ENCODE assay signal across 17 cellular contexts in the genomic region with DNA sequence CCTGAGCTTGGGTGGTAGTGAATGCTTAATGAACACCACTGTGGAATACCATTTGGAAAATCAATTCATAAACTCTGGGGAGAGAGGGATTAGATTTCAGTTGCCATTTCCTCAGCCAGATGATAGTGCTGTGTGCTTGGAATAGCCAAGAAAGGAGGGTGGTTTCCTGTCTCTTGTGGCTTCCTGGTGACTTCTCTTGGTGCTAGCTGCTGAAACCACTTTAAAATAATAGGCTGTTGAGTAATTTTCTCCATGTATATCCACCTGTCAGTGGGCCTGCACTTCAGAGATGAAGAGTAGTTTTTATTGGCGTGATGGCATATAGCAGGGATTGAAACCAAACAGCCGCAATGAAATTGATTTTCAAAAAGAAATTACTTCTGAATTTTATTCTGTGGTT. TPM values are rescaled to one million over a fixed set of nuclear protein-coding genes. Genes with fewer than 3 reads are reported as not detected.
DNase-seq lines count a peak whose midpoint lies in the region; ATAC-seq and TF ChIP-seq lines count a peak whose summit lies in the region.
"Had no signal": no experiment of that assay in that cellular context is flagged by ENCODE, and none has a peak within 500 bp of the region (broad histone marks: within the 10 kb centered on the region; RNA-seq: fewer than 3 reads in every experiment).

No MANE protein-coding gene starts in this region.

- ATAC-seq in activated CD8-positive, alpha-beta T cell treated with anti-CD3 and anti-CD28 coated beads for 36 hours: peak; percentile 39
- no peak for ATAC-seq in activated CD8-positive, alpha-beta T cell treated with anti-CD3 and anti-CD28 coated beads, Interleukin-2, amount 10 ng/mL, durations not matched to agents 7 days and 5 days
- peak; percentile 61 for ATAC-seq in stimulated activated effector memory CD8-positive, alpha-beta T cell treated with anti-CD3 and anti-CD28 coated beads, Interleukin-12 subunit alpha, Interleukin-12 subunit beta, amount 100 ng/mL, for 72 hours
- ATAC-seq: SK-N-SH treated with all-trans-retinoic acid at 6 μM for 48 hours had no signal

- H3K27ac ChIP-seq in SJCRH30: no peak overlapping the region

- H3K4me1 Mint-ChIP-seq in activated CD8-positive, alpha-beta T cell treated with anti-CD3 and anti-CD28 coated beads for 36 hours (ENCODE audit: low read depth): peaks cover 3% of the 10 kb centered on the region
- peaks cover 2% of the 10 kb centered on the region for H3K4me1 Mint-ChIP-seq in activated CD8-positive, alpha-beta T cell treated with anti-CD3 and anti-CD28 coated beads, Interleukin-2, amount 10 ng/mL, durations not matched to agents 7 days and 5 days (ENCODE audit: low read depth)
- peaks cover 28% of the 10 kb centered on the region for H3K4me1 Mint-ChIP-seq in activated CD4-positive, alpha-beta memory T cell treated with anti-CD3 and anti-CD28 coated beads for 36 hours (ENCODE audit: low read depth)
- peaks cover 11% of the 10 kb centered on the region for H3K4me1 Mint-ChIP-seq in stimulated activated effector memory CD8-positive, alpha-beta T cell treated with anti-CD3 and anti-CD28 coated beads, Interleukin-12 subunit alpha, Interleukin-12 subunit beta, amount 100 ng/mL, for 72 hours

- H3K27me3 Mint-ChIP-seq in activated CD8-positive, alpha-beta T cell treated with anti-CD3 and anti-CD28 coated beads for 36 hours: no peaks in the 10 kb centered on the region
- no peaks in the 10 kb centered on the region for H3K27me3 Mint-ChIP-seq in activated CD8-positive, alpha-beta T cell treated with anti-CD3 and anti-CD28 coated beads, Interleukin-2, amount 10 ng/mL, durations not matched to agents 7 days and 5 days (ENCODE audit: low read depth)
- H3K27me3 Mint-ChIP-seq in activated CD4-positive, alpha-beta memory T cell treated with anti-CD3 and anti-CD28 coated beads for 36 hours: no peaks in the 10 kb centered on the region

- POLR2A ChIA-PET in activated CD8-positive, alpha-beta T cell treated with anti-CD3 and anti-CD28 coated beads for 36 hours (lab: Charles Lee): no interaction called here
- POLR2A ChIA-PET in activated CD8-positive, alpha-beta T cell treated with anti-CD3 and anti-CD28 coated beads, Interleukin-2, amount 10 ng/mL, durations not matched to agents 7 days and 5 days (lab: Charles Lee): no interaction called here
- POLR2A ChIA-PET in activated CD4-positive, alpha-beta memory T cell treated with anti-CD3 and anti-CD28 coated beads for 36 hours (lab: Charles Lee): no interaction called here

- H3K36me3 Mint-ChIP-seq in activated CD8-positive, alpha-beta T cell treated with anti-CD3 and anti-CD28 coated beads for 36 hours (ENCODE audit: low read depth): no peaks in the 10 kb centered on the region
- peaks cover 2% of the 10 kb centered on the region for H3K36me3 Mint-ChIP-seq in activated CD8-positive, alpha-beta T cell treated with anti-CD3 and anti-CD28 coated beads, Interleukin-2, amount 10 ng/mL, durations not matched to agents 7 days and 5 days (ENCODE audit: low read depth)
- peaks cover 2% of the 10 kb centered on the region for H3K36me3 Mint-ChIP-seq in activated CD4-positive, alpha-beta memory T cell treated with anti-CD3 and anti-CD28 coated beads for 36 hours
- no peaks in the 10 kb centered on the region for H3K36me3 Mint-ChIP-seq in stimulated activated effector memory CD8-positive, alpha-beta T cell treated with anti-CD3 and anti-CD28 coated beads, Interleukin-12 subunit alpha, Interleukin-12 subunit beta, amount 100 ng/mL, for 72 hours
- H3K36me3 Mint-ChIP-seq: CD8-positive, alpha-beta memory T cell had no signal

- no peaks in the 10 kb centered on the region for H3K9me3 ChIP-seq in SJCRH30 (replicated peaks)

- no peak overlapping the region for H3K4me3 ChIP-seq in SJCRH30

- H3K36me3 ChIP-seq in SJCRH30: no peaks in the 10 kb centered on the region

- H3K27ac Mint-ChIP-seq in activated CD8-positive, alpha-beta T cell treated with anti-CD3 and anti-CD28 coated beads for 36 hours: no peak overlapping the region
- H3K27ac Mint-ChIP-seq in activated CD8-positive, alpha-beta T cell treated with anti-CD3 and anti-CD28 coated beads, Interleukin-2, amount 10 ng/mL, durations not matched to agents 7 days and 5 days: no peak overlapping the region
- H3K27ac Mint-ChIP-seq in activated CD4-positive, alpha-beta memory T cell treated with anti-CD3 and anti-CD28 coated beads for 36 hours: peak overlapping the region; percentile 14
- H3K27ac Mint-ChIP-seq in stimulated activated effector memory CD8-positive, alpha-beta T cell treated with anti-CD3 and anti-CD28 coated beads, Interleukin-12 subunit alpha, Interleukin-12 subunit beta, amount 100 ng/mL, for 72 hours: no peak overlapping the region
- H3K27ac Mint-ChIP-seq: CD8-positive, alpha-beta memory T cell had no signal

- intact Hi-C loops in activated CD8-positive, alpha-beta T cell treated with anti-CD3 and anti-CD28 coated beads for 36 hours (cut with micrococcal nuclease): no loop called here
- intact Hi-C loops in activated CD4-positive, alpha-beta memory T cell treated with anti-CD3 and anti-CD28 coated beads for 36 hours (cut with micrococcal nuclease): loop anchor here (5.0 kb wide), 1 partner anchor 180 kb away; no protein-coding TSS in a partner anchor

- H3K4me3 Mint-ChIP-seq in activated CD8-positive, alpha-beta T cell treated with anti-CD3 and anti-CD28 coated beads for 36 hours: no peak overlapping the region
- no peak overlapping the region for H3K4me3 Mint-ChIP-seq in activated CD8-positive, alpha-beta T cell treated with anti-CD3 and anti-CD28 coated beads, Interleukin-2, amount 10 ng/mL, durations not matched to agents 7 days and 5 days
- no peak overlapping the region for H3K4me3 Mint-ChIP-seq in activated CD4-positive, alpha-beta memory T cell treated with anti-CD3 and anti-CD28 coated beads for 36 hours
- H3K4me3 Mint-ChIP-seq in stimulated activated effector memory CD8-positive, alpha-beta T cell treated with anti-CD3 and anti-CD28 coated beads, Interleukin-12 subunit alpha, Interleukin-12 subunit beta, amount 100 ng/mL, for 72 hours: no peak overlapping the region
- H3K4me3 Mint-ChIP-seq: CD8-positive, alpha-beta memory T cell had no signal

- H3K9me3 Mint-ChIP-seq in activated CD8-positive, alpha-beta T cell treated with anti-CD3 and anti-CD28 coated beads for 36 hours: no peaks in the 10 kb centered on the region
- no peaks in the 10 kb centered on the region for H3K9me3 Mint-ChIP-seq in activated CD8-positive, alpha-beta T cell treated with anti-CD3 and anti-CD28 coated beads, Interleukin-2, amount 10 ng/mL, durations not matched to agents 7 days and 5 days (ENCODE audit: insufficient read depth)
- H3K9me3 Mint-ChIP-seq in activated CD4-positive, alpha-beta memory T cell treated with anti-CD3 and anti-CD28 coated beads for 36 hours: no peaks in the 10 kb centered on the region
- no peaks in the 10 kb centered on the region for H3K9me3 Mint-ChIP-seq in stimulated activated effector memory CD8-positive, alpha-beta T cell treated with anti-CD3 and anti-CD28 coated beads, Interleukin-12 subunit alpha, Interleukin-12 subunit beta, amount 100 ng/mL, for 72 hours

- DNase-seq in activated CD8-positive, alpha-beta T cell treated with anti-CD3 and anti-CD28 coated beads for 36 hours: no peak
- no peak for DNase-seq in activated CD8-positive, alpha-beta T cell treated with anti-CD3 and anti-CD28 coated beads, Interleukin-2, amount 10 ng/mL, durations not matched to agents 7 days and 5 days
- DNase-seq in HT1080 (ENCODE audit: low read depth): peak; percentile 59
- DNase-seq in activated CD4-positive, alpha-beta memory T cell treated with anti-CD3 and anti-CD28 coated beads for 36 hours: no peak
- no peak for DNase-seq in stimulated activated effector memory CD8-positive, alpha-beta T cell treated with anti-CD3 and anti-CD28 coated beads, Interleukin-12 subunit alpha, Interleukin-12 subunit beta, amount 100 ng/mL, for 72 hours (ENCODE audit: low spot score in 2 of 2)
- DNase-seq in SJCRH30: no peak
- DNase-seq in NK-92 (lab: John Stamatoyannopoulos, UW; ENCODE audit: unreplicated experiment): no peak
- DNase-seq in activated gamma-delta T cell (lab: John Stamatoyannopoulos, UW): no peak
- DNase-seq: C1 segment of cervical spinal cord; CD8-positive, alpha-beta memory T cell; GOT3; NCI-H1417 treated with DMSO at 0.1 percent for 48 hours; NCI-H1930; NCI-H2171; NCI-H69; SHP77 had no signal

- TF ChIP-seq CTCF in activated CD8-positive, alpha-beta T cell treated with anti-CD3 and anti-CD28 coated beads for 36 hours (IDR thresholded peaks at IDR 0.05): no peak

- no peaks in the 10 kb centered on the region for H3K4me1 ChIP-seq in SJCRH30

- CTCF ChIA-PET in activated CD8-positive, alpha-beta T cell treated with anti-CD3 and anti-CD28 coated beads for 36 hours (lab: Charles Lee): no interaction called here
- CTCF ChIA-PET in activated CD8-positive, alpha-beta T cell treated with anti-CD3 and anti-CD28 coated beads, Interleukin-2, amount 10 ng/mL, durations not matched to agents 7 days and 5 days (lab: Charles Lee): interaction anchor here (1.4 kb wide), 1 partner anchor 11 kb away, joined by 3 read pairs; no protein-coding TSS in a partner anchor
- CTCF ChIA-PET in activated CD4-positive, alpha-beta memory T cell treated with anti-CD3 and anti-CD28 coated beads for 36 hours (lab: Charles Lee): no interaction called here

- no peaks in the 10 kb centered on the region for H3K27me3 ChIP-seq in SJCRH30

RNA-seq across cellular contexts. Expression of gene EDA, which starts 11.8 kb away (rescaled TPM):
- under 1 TPM; 0.49 to 0.92 TPM for total RNA-seq in activated CD8-positive, alpha-beta T cell treated with anti-CD3 and anti-CD28 coated beads for 36 hours
- total RNA-seq in activated CD8-positive, alpha-beta T cell treated with anti-CD3 and anti-CD28 coated beads, Interleukin-2, amount 10 ng/mL, durations not matched to agents 7 days and 5 days: under 1 TPM; 0.53 to 0.76 TPM
- total RNA-seq in HT1080 (2014; rRNA removed; shearing (Covaris generic)): 2.0 and 2.4 TPM in 2 replicates
- polyA plus RNA-seq in HT1080 (2015; cell fraction: cytosol; rRNA removed): 0.92 and 0.93 TPM in 2 replicates
- 1.2 and 1.3 TPM in 2 replicates for polyA plus RNA-seq in HT1080 (2015; cell fraction: nucleus; rRNA removed)
- total RNA-seq in activated CD4-positive, alpha-beta memory T cell treated with anti-CD3 and anti-CD28 coated beads for 36 hours: 1 to 10 TPM; 3.3 to 4.2 TPM
- 0.71 and 1.6 TPM in 2 replicates for total RNA-seq in SJCRH30 (2014; rRNA removed; shearing (Covaris generic))
